1 cellular context compared by ENCODE assay signal in genomic region chr1:116826818-116827606, GRCh38.
TF ChIP-seq lines count a peak whose summit lies in the region.

No MANE protein-coding gene starts in this region.

TF ChIP-seq in K562, 482 proteins besides CTCF, POLR2A, EP300 and RAD21 (continued from another document and continues in another):
- peak; percentile 78 for TF ChIP-seq PHF20 (IDR thresholded peaks at IDR 0.05; ENCODE audit: partially characterized antibody)
- no peak for TF ChIP-seq FIP1L1 (IDR thresholded peaks at IDR 0.05; ENCODE audit: low read depth, low read length, poor library complexity, severe bottlenecking)
- peak; percentile 60 to 66; a peak in 2 of 4 replicates for TF ChIP-seq MAZ (CRISPR knock-in tag; conservative IDR thresholded peaks at IDR 0.05 in 1 of 2, IDR thresholded peaks at IDR 0.05 in 1 of 2)
- TF ChIP-seq RBM34 (IDR thresholded peaks at IDR 0.05; ENCODE audit: borderline replicate concordance, insufficient read depth, low read length): no peak
- TF ChIP-seq, protein P1, sequence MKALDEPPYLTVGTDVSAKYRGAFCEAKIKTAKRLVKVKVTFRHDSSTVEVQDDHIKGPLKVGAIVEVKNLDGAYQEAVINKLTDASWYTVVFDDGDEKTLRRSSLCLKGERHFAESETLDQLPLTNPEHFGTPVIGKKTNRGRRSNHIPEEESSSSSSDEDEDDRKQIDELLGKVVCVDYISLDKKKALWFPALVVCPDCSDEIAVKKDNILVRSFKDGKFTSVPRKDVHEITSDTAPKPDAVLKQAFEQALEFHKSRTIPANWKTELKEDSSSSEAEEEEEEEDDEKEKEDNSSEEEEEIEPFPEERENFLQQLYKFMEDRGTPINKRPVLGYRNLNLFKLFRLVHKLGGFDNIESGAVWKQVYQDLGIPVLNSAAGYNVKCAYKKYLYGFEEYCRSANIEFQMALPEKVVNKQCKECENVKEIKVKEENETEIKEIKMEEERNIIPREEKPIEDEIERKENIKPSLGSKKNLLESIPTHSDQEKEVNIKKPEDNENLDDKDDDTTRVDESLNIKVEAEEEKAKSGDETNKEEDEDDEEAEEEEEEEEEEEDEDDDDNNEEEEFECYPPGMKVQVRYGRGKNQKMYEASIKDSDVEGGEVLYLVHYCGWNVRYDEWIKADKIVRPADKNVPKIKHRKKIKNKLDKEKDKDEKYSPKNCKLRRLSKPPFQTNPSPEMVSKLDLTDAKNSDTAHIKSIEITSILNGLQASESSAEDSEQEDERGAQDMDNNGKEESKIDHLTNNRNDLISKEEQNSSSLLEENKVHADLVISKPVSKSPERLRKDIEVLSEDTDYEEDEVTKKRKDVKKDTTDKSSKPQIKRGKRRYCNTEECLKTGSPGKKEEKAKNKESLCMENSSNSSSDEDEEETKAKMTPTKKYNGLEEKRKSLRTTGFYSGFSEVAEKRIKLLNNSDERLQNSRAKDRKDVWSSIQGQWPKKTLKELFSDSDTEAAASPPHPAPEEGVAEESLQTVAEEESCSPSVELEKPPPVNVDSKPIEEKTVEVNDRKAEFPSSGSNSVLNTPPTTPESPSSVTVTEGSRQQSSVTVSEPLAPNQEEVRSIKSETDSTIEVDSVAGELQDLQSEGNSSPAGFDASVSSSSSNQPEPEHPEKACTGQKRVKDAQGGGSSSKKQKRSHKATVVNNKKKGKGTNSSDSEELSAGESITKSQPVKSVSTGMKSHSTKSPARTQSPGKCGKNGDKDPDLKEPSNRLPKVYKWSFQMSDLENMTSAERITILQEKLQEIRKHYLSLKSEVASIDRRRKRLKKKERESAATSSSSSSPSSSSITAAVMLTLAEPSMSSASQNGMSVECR (CRISPR knock-in tag; IDR thresholded peaks at IDR 0.05): no peak
- TF ChIP-seq ZNF146 (CRISPR knock-in tag; IDR thresholded peaks at IDR 0.05; ENCODE audit: unreplicated experiment): no peak
- TF ChIP-seq SRSF9 (IDR thresholded peaks at IDR 0.05; ENCODE audit: borderline replicate concordance, low read depth, low read length): no peak
- peak; percentile 8 to 97; a peak in 2 of 4 replicates for TF ChIP-seq RCOR1 (IDR thresholded peaks at IDR 0.05; ENCODE audit: borderline replicate concordance in 1 of 2, low read depth in 2 of 2, low read length in 2 of 2)
- peak; percentile 18; the same call in 1 of the 2 replicates for TF ChIP-seq HLTF (IDR thresholded peaks at IDR 0.05)
- no peak for TF ChIP-seq KLF10 (CRISPR knock-in tag; IDR thresholded peaks at IDR 0.05)
- no peak; the same call in 1 of the 2 replicates for TF ChIP-seq HES1 (IDR thresholded peaks at IDR 0.05; ENCODE audit: low read depth)
- no peak for TF ChIP-seq ATF6 (CRISPR knock-in tag; IDR thresholded peaks at IDR 0.05)
- TF ChIP-seq, protein P2, sequence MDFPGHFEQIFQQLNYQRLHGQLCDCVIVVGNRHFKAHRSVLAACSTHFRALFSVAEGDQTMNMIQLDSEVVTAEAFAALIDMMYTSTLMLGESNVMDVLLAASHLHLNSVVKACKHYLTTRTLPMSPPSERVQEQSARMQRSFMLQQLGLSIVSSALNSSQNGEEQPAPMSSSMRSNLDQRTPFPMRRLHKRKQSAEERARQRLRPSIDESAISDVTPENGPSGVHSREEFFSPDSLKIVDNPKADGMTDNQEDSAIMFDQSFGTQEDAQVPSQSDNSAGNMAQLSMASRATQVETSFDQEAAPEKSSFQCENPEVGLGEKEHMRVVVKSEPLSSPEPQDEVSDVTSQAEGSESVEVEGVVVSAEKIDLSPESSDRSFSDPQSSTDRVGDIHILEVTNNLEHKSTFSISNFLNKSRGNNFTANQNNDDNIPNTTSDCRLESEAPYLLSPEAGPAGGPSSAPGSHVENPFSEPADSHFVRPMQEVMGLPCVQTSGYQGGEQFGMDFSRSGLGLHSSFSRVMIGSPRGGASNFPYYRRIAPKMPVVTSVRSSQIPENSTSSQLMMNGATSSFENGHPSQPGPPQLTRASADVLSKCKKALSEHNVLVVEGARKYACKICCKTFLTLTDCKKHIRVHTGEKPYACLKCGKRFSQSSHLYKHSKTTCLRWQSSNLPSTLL (IDR thresholded peaks at IDR 0.05): no peak
- TF ChIP-seq ZNF764 (CRISPR knock-in tag; IDR thresholded peaks at IDR 0.05; ENCODE audit: low read depth): no peak
- no peak for TF ChIP-seq TCF7L2 (IDR thresholded peaks at IDR 0.05; ENCODE audit: low read depth, low read length)
- peak; percentile 47; the same call in 1 of the 2 replicates for TF ChIP-seq GTF2A2 (tag; IDR thresholded peaks at IDR 0.05)
- no peak for TF ChIP-seq SAP30 (IDR thresholded peaks at IDR 0.05; ENCODE audit: borderline replicate concordance, insufficient read depth, low read depth, low read length, poor library complexity, severe bottlenecking)
- no peak for TF ChIP-seq ZBTB8A (IDR thresholded peaks at IDR 0.05; ENCODE audit: partially characterized antibody)
- TF ChIP-seq BCL6 (CRISPR knock-in tag; IDR thresholded peaks at IDR 0.05): peak; percentile 67; the same call in 1 of the 2 replicates
- no peak for TF ChIP-seq SIN3A (IDR thresholded peaks at IDR 0.05; ENCODE audit: borderline replicate concordance in 2 of 2, control insufficient read depth in 1 of 2, low read depth in 2 of 2, low read length in 2 of 2)
- TF ChIP-seq ZMIZ1 (IDR thresholded peaks at IDR 0.05; ENCODE audit: low read depth in 2 of 2, low read length in 2 of 2): peak in 1 of 2 experiments; percentile 11; a peak in 1 of 4 replicates
- TF ChIP-seq BRD4 (IDR thresholded peaks at IDR 0.05): no peak
- TF ChIP-seq FOXM1 (IDR thresholded peaks at IDR 0.05; ENCODE audit: low read depth): peak; percentile 35; the same call in 1 of the 2 replicates
- no peak for TF ChIP-seq FOXM1 (CRISPR knock-in tag; IDR thresholded peaks at IDR 0.05; ENCODE audit: low read depth)
- TF ChIP-seq ZNF134 (CRISPR knock-in tag; conservative IDR thresholded peaks at IDR 0.05): no peak
- no peak for TF ChIP-seq BMI1 (IDR thresholded peaks at IDR 0.05; ENCODE audit: low read length)
- peak; percentile 97 for TF ChIP-seq ZFX (CRISPR knock-in tag; IDR thresholded peaks at IDR 0.05)
- peak; percentile 23 for TF ChIP-seq ATF4 (CRISPR knock-in tag; IDR thresholded peaks at IDR 0.05)
- no peak for TF ChIP-seq ZNF707 (CRISPR knock-in tag; conservative IDR thresholded peaks at IDR 0.05)
- no peak for TF ChIP-seq YBX1 (IDR thresholded peaks at IDR 0.05)
- TF ChIP-seq IRF2 (CRISPR knock-in tag; IDR thresholded peaks at IDR 0.05): no peak
- TF ChIP-seq, protein P3, sequence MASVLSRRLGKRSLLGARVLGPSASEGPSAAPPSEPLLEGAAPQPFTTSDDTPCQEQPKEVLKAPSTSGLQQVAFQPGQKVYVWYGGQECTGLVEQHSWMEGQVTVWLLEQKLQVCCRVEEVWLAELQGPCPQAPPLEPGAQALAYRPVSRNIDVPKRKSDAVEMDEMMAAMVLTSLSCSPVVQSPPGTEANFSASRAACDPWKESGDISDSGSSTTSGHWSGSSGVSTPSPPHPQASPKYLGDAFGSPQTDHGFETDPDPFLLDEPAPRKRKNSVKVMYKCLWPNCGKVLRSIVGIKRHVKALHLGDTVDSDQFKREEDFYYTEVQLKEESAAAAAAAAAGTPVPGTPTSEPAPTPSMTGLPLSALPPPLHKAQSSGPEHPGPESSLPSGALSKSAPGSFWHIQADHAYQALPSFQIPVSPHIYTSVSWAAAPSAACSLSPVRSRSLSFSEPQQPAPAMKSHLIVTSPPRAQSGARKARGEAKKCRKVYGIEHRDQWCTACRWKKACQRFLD (CRISPR knock-in tag; IDR thresholded peaks at IDR 0.05): peak; percentile 97
- TF ChIP-seq MAX (CRISPR knock-in tag; IDR thresholded peaks at IDR 0.05): no peak
- TF ChIP-seq ZNF398 (CRISPR knock-in tag; IDR thresholded peaks at IDR 0.05): no peak
- TF ChIP-seq, protein P4, sequence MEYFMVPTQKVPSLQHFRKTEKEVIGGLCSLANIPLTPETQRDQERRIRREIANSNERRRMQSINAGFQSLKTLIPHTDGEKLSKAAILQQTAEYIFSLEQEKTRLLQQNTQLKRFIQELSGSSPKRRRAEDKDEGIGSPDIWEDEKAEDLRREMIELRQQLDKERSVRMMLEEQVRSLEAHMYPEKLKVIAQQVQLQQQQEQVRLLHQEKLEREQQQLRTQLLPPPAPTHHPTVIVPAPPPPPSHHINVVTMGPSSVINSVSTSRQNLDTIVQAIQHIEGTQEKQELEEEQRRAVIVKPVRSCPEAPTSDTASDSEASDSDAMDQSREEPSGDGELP (CRISPR knock-in tag; IDR thresholded peaks at IDR 0.05; ENCODE audit: borderline replicate concordance): peak; percentile 55
- no peak for TF ChIP-seq BRF1 (IDR thresholded peaks at IDR 0.05; ENCODE audit: borderline replicate concordance, extremely low read depth, insufficient read length)
